16 cellular contexts compared by ENCODE assay signal in the genomic region with DNA sequence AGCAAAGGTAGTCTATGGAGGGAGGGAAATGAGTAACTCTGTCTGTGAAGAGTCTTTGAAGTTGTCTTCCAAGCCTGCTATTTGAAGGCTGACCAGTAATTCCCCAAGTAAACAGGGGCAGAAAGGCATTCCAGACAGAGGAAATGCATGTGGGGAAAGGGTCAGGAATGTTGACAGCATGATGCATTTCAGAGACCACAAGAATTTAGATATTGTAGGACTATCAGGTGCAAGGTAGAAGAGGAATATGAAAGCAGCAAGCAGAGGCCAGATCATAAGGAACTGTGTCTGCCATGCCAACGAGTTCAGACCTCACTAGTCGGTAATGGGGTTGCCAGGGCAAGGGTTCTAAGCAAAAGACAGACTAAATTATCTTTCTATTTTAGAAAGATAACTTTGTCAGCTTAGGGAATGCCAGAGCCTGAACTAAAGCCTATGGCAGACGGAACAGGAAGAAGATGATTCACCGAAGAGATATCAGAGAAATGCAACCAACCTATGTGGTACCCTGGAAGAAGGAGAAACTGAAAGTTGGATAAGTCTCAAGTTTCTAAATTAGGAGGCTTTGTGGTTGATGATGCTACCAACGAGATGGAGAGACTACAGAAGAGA.
A peak's percentile ranks its signal among the peaks of the same experiment; 100 is the strongest.
DNase-seq lines count a peak whose midpoint lies in the region; ATAC-seq, FAIRE-seq and TF ChIP-seq lines count a peak whose summit lies in the region.
"Had no signal": no experiment of that assay in that cellular context is flagged by ENCODE, and none has a peak within 500 bp of the region (broad histone marks: within the 10 kb centered on the region; RNA-seq: fewer than 3 reads in every experiment).

No MANE protein-coding gene starts in this region.

- peak overlapping the region; percentile 51 for H3K27ac Mint-ChIP-seq in astrocyte (ENCODE audit: unreplicated experiment)
- H3K27ac Mint-ChIP-seq: activated naive CD4-positive, alpha-beta T cell treated with anti-CD3 and anti-CD28 coated beads, Interleukin-2, amount 50 U/mL, for 24 hours; CD14-positive monocyte; dendritic cell treated with granulocyte-macrophage colony-stimulating factor and Interleukin-4, amounts not matched to agents 40 ng/mL and 50 ng/mL, for 4 days had no signal

- DNase-seq in Caki2 (ENCODE audit: low read depth) (peak; percentile 1), LoVo (ENCODE audit: low spot score) (peak; percentile 38), astrocyte (ENCODE audit: low read depth) (peak; percentile 78), kidney tubule cell (ENCODE audit: low spot score) (peak; percentile 93), lower lobe of right lung (no peak), mucosa of descending colon (no peak)
- DNase-seq: activated CD8-positive, alpha-beta memory T cell treated with anti-CD3 and anti-CD28 coated beads for 24 hours; GDM1; NCI-H1092 had no signal

- H3K9me3 Mint-ChIP-seq in astrocyte (ENCODE audit: unreplicated experiment) = no peaks in the 10 kb centered on the region
- H3K9me3 Mint-ChIP-seq: activated naive CD4-positive, alpha-beta T cell treated with anti-CD3 and anti-CD28 coated beads, Interleukin-2, amount 50 U/mL, for 24 hours; dendritic cell treated with granulocyte-macrophage colony-stimulating factor and Interleukin-4, amounts not matched to agents 40 ng/mL and 50 ng/mL, for 4 days had no signal

- H3K27ac ChIP-seq in astrocyte (ENCODE audit: low read depth, low read length) (no peak overlapping the region), lower lobe of right lung (no peak overlapping the region)
- H3K27ac ChIP-seq: right atrium auricular region had no signal

- in situ Hi-C loops in Caki2 (cut with HindIII; ENCODE audit: low pct_unique_long_range_greater_than_20kb, low sequenced_read_pairs) = no loop called here

- H3K4me3 Mint-ChIP-seq in astrocyte (ENCODE audit: unreplicated experiment) = no peak overlapping the region
- H3K4me3 Mint-ChIP-seq: activated naive CD4-positive, alpha-beta T cell treated with anti-CD3 and anti-CD28 coated beads, Interleukin-2, amount 50 U/mL, for 24 hours; CD14-positive monocyte; dendritic cell treated with granulocyte-macrophage colony-stimulating factor and Interleukin-4, amounts not matched to agents 40 ng/mL and 50 ng/mL, for 4 days had no signal

- intact Hi-C loops in lower lobe of right lung (cut with DNase I) (no loop called here), mucosa of descending colon (cut with DNase I, micrococcal nuclease) (no loop called here)

- peaks cover 2% of the 10 kb centered on the region for H3K27me3 ChIP-seq in astrocyte (ENCODE audit: insufficient read depth, low read length)
- H3K27me3 ChIP-seq in lower lobe of right lung (ENCODE audit: low read depth) = no peaks in the 10 kb centered on the region
- H3K27me3 ChIP-seq: right atrium auricular region had no signal

- peak overlapping the region; percentile 74 for H3K4me2 ChIP-seq in astrocyte (ENCODE audit: low read length)

- H3K4me1 Mint-ChIP-seq in astrocyte (ENCODE audit: low read depth, unreplicated experiment) = peaks cover 30% of the 10 kb centered on the region
- H3K4me1 Mint-ChIP-seq: activated naive CD4-positive, alpha-beta T cell treated with anti-CD3 and anti-CD28 coated beads, Interleukin-2, amount 50 U/mL, for 24 hours; CD14-positive monocyte had no signal

- no peaks in the 10 kb centered on the region for H4K20me1 ChIP-seq in astrocyte (ENCODE audit: insufficient read depth, low read length)

- ATAC-seq in HG02798 (IDR thresholded peaks at IDR 0.05; ENCODE audit: poor library complexity, unreplicated experiment) (no peak), lower lobe of right lung (no peak), GM21528 (IDR thresholded peaks at IDR 0.05; ENCODE audit: low FRiP score, unreplicated experiment) (no peak), mucosa of descending colon (no peak)
- ATAC-seq: HCT116 had no signal

- TF ChIP-seq CTCF in astrocyte (IDR thresholded peaks at IDR 0.05; ENCODE audit: insufficient read depth, low read depth, low read length) (no peak), lower lobe of right lung (IDR thresholded peaks at IDR 0.05) (no peak), mucosa of descending colon (IDR thresholded peaks at IDR 0.05) (no peak)

- FAIRE-seq in astrocyte (lab: Jason Lieb, UNC) = peak; percentile 9

- H3K9me3 ChIP-seq in astrocyte (ENCODE audit: insufficient read depth, low read depth, low read length) (no peaks in the 10 kb centered on the region), lower lobe of right lung (no peaks in the 10 kb centered on the region), mucosa of descending colon (no peaks in the 10 kb centered on the region)
- H3K9me3 ChIP-seq: right atrium auricular region had no signal

- H3K79me2 ChIP-seq in astrocyte (ENCODE audit: insufficient read depth, low read length) = no peaks in the 10 kb centered on the region

- no peak overlapping the region for H3K9ac ChIP-seq in astrocyte (ENCODE audit: low read length)

- H3K27me3 Mint-ChIP-seq in astrocyte (ENCODE audit: low read depth, unreplicated experiment) = peaks cover 5% of the 10 kb centered on the region
- H3K27me3 Mint-ChIP-seq: dendritic cell treated with granulocyte-macrophage colony-stimulating factor and Interleukin-4, amounts not matched to agents 40 ng/mL and 50 ng/mL, for 4 days had no signal

- H3K4me1 ChIP-seq in astrocyte (ENCODE audit: insufficient read depth, low read length) = peaks cover 10% of the 10 kb centered on the region
- no peaks in the 10 kb centered on the region for H3K4me1 ChIP-seq in lower lobe of right lung
- no peaks in the 10 kb centered on the region for H3K4me1 ChIP-seq in mucosa of descending colon (ENCODE audit: low read depth)
- H3K4me1 ChIP-seq: right atrium auricular region had no signal

- H3K4me3 ChIP-seq in astrocyte (ENCODE audit: insufficient read depth, low read depth, low read length) (no peak overlapping the region), lower lobe of right lung (no peak overlapping the region), mucosa of descending colon (no peak overlapping the region)
- H3K4me3 ChIP-seq: right atrium auricular region had no signal

- H2AFZ ChIP-seq in astrocyte (ENCODE audit: low read depth, low read length) = no peak overlapping the region

- H3K36me3 ChIP-seq in astrocyte (ENCODE audit: insufficient read depth, low read length) = no peaks in the 10 kb centered on the region
- no peaks in the 10 kb centered on the region for H3K36me3 ChIP-seq in lower lobe of right lung
- H3K36me3 ChIP-seq in mucosa of descending colon (ENCODE audit: low read depth) = no peaks in the 10 kb centered on the region
- H3K36me3 ChIP-seq: right atrium auricular region had no signal

- no peaks in the 10 kb centered on the region for H3K36me3 Mint-ChIP-seq in astrocyte (ENCODE audit: low read depth, unreplicated experiment)
- H3K36me3 Mint-ChIP-seq: activated naive CD4-positive, alpha-beta T cell treated with anti-CD3 and anti-CD28 coated beads, Interleukin-2, amount 50 U/mL, for 24 hours; CD14-positive monocyte had no signal

Comparison
In these comparisons a context has a peak if more than half of its experiments do, and no peak if none do; other contexts are left out.
1. DNase-seq: peak in Caki2 (single experiment), LoVo (single experiment), astrocyte (single experiment) and kidney tubule cell (single experiment); none in lower lobe of right lung (single experiment) and mucosa of descending colon (0 of 3).